ENCODE assay signal across 17 cellular contexts in the genomic region with DNA sequence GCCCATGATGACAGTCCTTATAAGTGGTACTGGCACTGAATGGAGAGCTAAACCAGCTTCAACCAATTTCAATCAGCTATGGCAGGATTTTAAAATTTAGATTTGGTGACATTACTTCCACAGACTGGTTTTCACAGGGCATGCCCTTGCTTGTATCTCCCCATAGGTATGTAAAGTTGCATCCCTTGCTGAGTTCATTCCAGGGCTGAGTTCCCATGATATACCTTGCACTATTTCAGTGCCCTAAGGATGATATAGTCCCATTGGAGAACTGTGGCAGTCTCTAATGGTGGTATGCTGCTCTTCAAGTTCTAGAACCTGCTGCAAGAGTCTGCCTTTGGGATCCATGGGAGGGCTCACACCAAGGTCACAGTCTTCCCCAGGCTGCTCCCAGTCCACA.
A peak's percentile ranks its signal among the peaks of the same experiment; 100 is the strongest.
DNase-seq lines count a peak whose midpoint lies in the region; ATAC-seq and TF ChIP-seq lines count a peak whose summit lies in the region.
"Had no signal": no experiment of that assay in that cellular context is flagged by ENCODE, and none has a peak within 500 bp of the region (broad histone marks: within the 10 kb centered on the region; RNA-seq: fewer than 3 reads in every experiment).

No MANE protein-coding gene starts in this region.

- H3K4me1 ChIP-seq in mammary epithelial cell (ENCODE audit: insufficient read depth, low read length) (peaks cover 25% of the 10 kb centered on the region), breast epithelium (no peaks in the 10 kb centered on the region)
- H3K4me1 ChIP-seq: A549; BLaER1 treated with 17β-estradiol and CSF1 and Interleukin-3, amounts not matched to agents 10 nM and 100 nM; Caco-2 had no signal

- no peak overlapping the region for H3K4me3 ChIP-seq in mammary epithelial cell (replicated peaks in 1 of 3; ENCODE audit: insufficient read depth in 1 of 3, low read depth in 2 of 3, low read length in 3 of 3)
- H3K4me3 ChIP-seq in breast epithelium: no peak overlapping the region
- no peak overlapping the region for H3K4me3 ChIP-seq in epithelial cell of esophagus (ENCODE audit: low read length)
- H3K4me3 ChIP-seq: A549; BLaER1 treated with 17β-estradiol and CSF1 and Interleukin-3, amounts not matched to agents 10 nM and 100 nM had no signal

- in situ Hi-C loops in mammary epithelial cell (cut with MboI; ENCODE audit: low sequenced_read_pairs in 2 of 2): no loop called here

- ATAC-seq in esophagus mucosa: peak; percentile 59
- ATAC-seq in HG02798 (IDR thresholded peaks at IDR 0.05; ENCODE audit: poor library complexity, unreplicated experiment): no peak
- ATAC-seq: A549; CD8-positive, alpha-beta T cell had no signal

- H2AFZ ChIP-seq in mammary epithelial cell (ENCODE audit: low read depth, low read length): peak overlapping the region; percentile 56

- no peak for TF ChIP-seq POLR2A in breast epithelium (IDR thresholded peaks at IDR 0.05)

- dilution Hi-C loops in mammary epithelial cell (cut with HindIII; ENCODE audit: low sequenced_read_pairs): no loop called here

- peak overlapping the region; percentile 22 for H3K4me2 ChIP-seq in mammary epithelial cell (ENCODE audit: insufficient read depth, low read depth, low read length)
- H3K4me2 ChIP-seq: A549; BLaER1 treated with 17β-estradiol and CSF1 and Interleukin-3, amounts not matched to agents 10 nM and 100 nM had no signal

- DNase-seq in mammary epithelial cell (peak; percentile 14), breast epithelium (ENCODE audit: low spot score in 2 of 2) (no peak), epithelial cell of esophagus (ENCODE audit: low read depth) (peak; percentile 39), GOT3 (lab: John Stamatoyannopoulos, UW) (no peak)
- DNase-seq: AML-193; Caco-2; Calu3; CD4-positive, alpha-beta T cell; CD8-positive, alpha-beta T cell; DMS79 treated with DMSO at 0.1 percent for 48 hours; GF-D8 had no signal

- H3K9me3 ChIP-seq in mammary epithelial cell (replicated peaks; ENCODE audit: insufficient read depth, low read length): no peaks in the 10 kb centered on the region
- H3K9me3 ChIP-seq in breast epithelium: no peaks in the 10 kb centered on the region
- H3K9me3 ChIP-seq: A549; BLaER1 treated with 17β-estradiol and CSF1 and Interleukin-3, amounts not matched to agents 10 nM and 100 nM; Caco-2 had no signal

- no TSS peak for BruUV-seq in mammary epithelial cell (replicated peaks; lab: Mats Ljungman, UMichigan)

- H3K27me3 ChIP-seq in mammary epithelial cell (ENCODE audit: insufficient read depth, low read length) (no peaks in the 10 kb centered on the region), breast epithelium (no peaks in the 10 kb centered on the region)
- H3K27me3 ChIP-seq: BLaER1 treated with 17β-estradiol and CSF1 and Interleukin-3, amounts not matched to agents 10 nM and 100 nM had no signal

- intact Hi-C loops in mammary epithelial cell (cut with micrococcal nuclease): no loop called here
- intact Hi-C loops in breast epithelium (cut with DNase I; ENCODE audit: low total_unique reads): no loop called here

- H3K27ac ChIP-seq in mammary epithelial cell (ENCODE audit: insufficient read depth, low read depth, low read length) (no peak overlapping the region), breast epithelium (no peak overlapping the region)
- H3K27ac ChIP-seq: 22Rv1; A549; BLaER1 treated with 17β-estradiol and CSF1 and Interleukin-3, amounts not matched to agents 10 nM and 100 nM; C4-2B had no signal

- CTCF ChIA-PET in mammary epithelial cell (lab: Charles Lee; ENCODE audit: low non-redundant PET): no interaction called here

- no peaks in the 10 kb centered on the region for H4K20me1 ChIP-seq in mammary epithelial cell (ENCODE audit: insufficient read depth, low read length)
- H4K20me1 ChIP-seq: BLaER1 treated with 17β-estradiol and CSF1 and Interleukin-3, amounts not matched to agents 10 nM and 100 nM had no signal

- H3K36me3 ChIP-seq in mammary epithelial cell (ENCODE audit: insufficient read depth, low read length): no peaks in the 10 kb centered on the region
- H3K36me3 ChIP-seq in breast epithelium: no peaks in the 10 kb centered on the region
- H3K36me3 ChIP-seq: BLaER1 treated with 17β-estradiol and CSF1 and Interleukin-3, amounts not matched to agents 10 nM and 100 nM had no signal

- no peaks in the 10 kb centered on the region for H3K79me2 ChIP-seq in mammary epithelial cell (ENCODE audit: insufficient read depth, low read length)

- TF ChIP-seq CTCF in mammary epithelial cell (conservative IDR thresholded peaks at IDR 0.05 in 1 of 2, IDR thresholded peaks at IDR 0.05 in 1 of 2; ENCODE audit: extremely low read depth in 1 of 2, insufficient read depth in 1 of 2, low read depth in 1 of 2, low read length in 2 of 2): no peak
- no peak for TF ChIP-seq CTCF in breast epithelium (IDR thresholded peaks at IDR 0.05)
- TF ChIP-seq CTCF in epithelial cell of esophagus (IDR thresholded peaks at IDR 0.05; ENCODE audit: insufficient read depth, low read depth, low read length, missing control alignments): no peak

- H3K9ac ChIP-seq in mammary epithelial cell (ENCODE audit: insufficient read depth, low read length): no peak overlapping the region
- H3K9ac ChIP-seq: BLaER1 treated with 17β-estradiol and CSF1 and Interleukin-3, amounts not matched to agents 10 nM and 100 nM had no signal

Comparison
In these comparisons a context has a peak if more than half of its experiments do, and no peak if none do; other contexts are left out.
1. DNase-seq: peak in mammary epithelial cell (single experiment) and epithelial cell of esophagus (single experiment); none in breast epithelium (0 of 2) and GOT3 (single experiment).